ENCODE assay signal across 1 cellular context in the genomic region with DNA sequence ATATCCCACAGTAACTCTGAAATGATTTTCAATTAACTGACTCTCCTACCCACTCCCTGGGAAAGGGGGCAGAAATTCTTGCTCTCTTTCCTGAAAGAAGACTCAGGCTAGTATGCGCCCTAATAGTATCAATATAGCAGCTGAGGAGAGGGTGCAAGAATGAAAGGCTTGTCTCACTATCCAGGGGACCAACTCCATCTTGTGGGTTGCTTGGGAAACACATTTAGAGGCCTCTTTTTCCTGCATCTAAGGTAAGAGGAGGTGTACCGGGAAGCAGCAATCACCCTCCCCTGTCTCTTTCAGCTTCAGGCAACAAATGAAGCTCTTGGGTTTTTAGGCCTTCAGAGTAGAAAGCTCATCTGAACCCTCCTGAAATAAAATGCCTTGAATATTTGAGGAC.
A peak's percentile ranks its signal among the peaks of the same experiment; 100 is the strongest.
TF ChIP-seq lines count a peak whose summit lies in the region.

No MANE protein-coding gene starts in this region.

TF ChIP-seq in GM12878, 131 proteins besides CTCF, POLR2A, EP300 and RAD21:
- TF ChIP-seq RCOR1 (conservative IDR thresholded peaks at IDR 0.05; ENCODE audit: low read depth, low read length) (no peak), SMC3 (IDR thresholded peaks at IDR 0.05; ENCODE audit: borderline replicate concordance, low read length) (peak; percentile 28; the same call in 1 of the 2 replicates)
